10 cellular contexts compared by ENCODE assay signal in the genomic region with DNA sequence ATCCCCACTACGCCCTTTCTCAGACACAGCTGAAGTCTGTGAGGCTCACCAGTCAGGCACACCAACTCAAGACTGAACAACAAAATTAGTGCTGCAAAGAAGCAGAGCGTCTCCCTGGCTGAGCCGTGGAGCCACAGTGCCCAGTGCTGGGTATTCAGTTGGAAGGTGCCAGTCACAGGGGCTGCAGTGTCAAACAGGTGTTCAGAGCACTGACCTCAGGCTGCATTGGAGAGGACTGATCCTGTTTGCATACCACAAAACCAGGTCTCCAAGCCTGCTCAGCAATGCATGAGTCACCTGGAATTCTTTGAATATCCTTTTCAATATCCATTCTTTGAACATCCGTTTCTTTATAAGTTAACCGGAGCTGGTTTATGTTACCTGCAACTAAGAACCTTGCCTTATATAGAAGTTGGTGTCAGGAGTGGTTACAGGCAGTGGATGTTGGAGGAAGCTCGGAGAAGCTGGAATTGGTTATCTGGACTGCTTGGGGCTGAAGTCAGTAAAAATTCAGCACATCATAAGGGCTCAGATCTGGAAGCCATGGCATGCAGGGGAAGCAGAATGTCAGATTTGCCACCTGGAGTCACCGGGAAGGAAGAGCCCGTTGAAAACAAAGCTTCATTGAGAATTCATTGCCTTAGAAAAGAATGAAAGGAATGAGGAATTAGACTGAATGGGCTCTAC. TPM values are rescaled to one million over a fixed set of nuclear protein-coding genes. Genes with fewer than 3 reads are reported as not detected.
DNase-seq lines count a peak whose midpoint lies in the region; TF ChIP-seq lines count a peak whose summit lies in the region.
"Had no signal": no experiment of that assay in that cellular context is flagged by ENCODE, and none has a peak within 500 bp of the region (broad histone marks: within the 10 kb centered on the region; RNA-seq: fewer than 3 reads in every experiment).

No MANE protein-coding gene starts in this region.

- H3K9me3 ChIP-seq in colonic mucosa: no peaks in the 10 kb centered on the region
- H3K9me3 ChIP-seq: adrenal gland, gastroesophageal sphincter had no signal

- in situ Hi-C loops in GM13976 (cut with MboI; ENCODE audit: low sequenced_read_pairs, unreplicated experiment): no loop called here

- DNase-seq in GM13976 (ENCODE audit: low spot score) (peak; percentile 12), NCI-H2196 treated with DMSO at 0.1 percent for 48 hours (lab: John Stamatoyannopoulos, UW; ENCODE audit: unreplicated experiment) (peak; percentile 52), epithelial cell of proximal tubule (ENCODE audit: low read depth) (peak; percentile 76), posterior vena cava (ENCODE audit: low spot score) (peak; percentile 36), NCI-H82 treated with DMSO at 0.1 percent for 48 hours (lab: John Stamatoyannopoulos, UW; ENCODE audit: unreplicated experiment) (no peak), colonic mucosa (no peak), HUDEP-2 (lab: John Stamatoyannopoulos, UW; ENCODE audit: unreplicated experiment in 76 of 76) (no peak)
- no peak for DNase-seq in NK-92 treated with Interleukin-12 subunit alpha and Interleukin-12 subunit beta, amount 100 ng/mL, for 24 hours (lab: John Stamatoyannopoulos, UW)

- H3K4me1 ChIP-seq in colonic mucosa: no peaks in the 10 kb centered on the region
- H3K4me1 ChIP-seq: adrenal gland, gastroesophageal sphincter had no signal

- no peak overlapping the region for H3K9ac ChIP-seq in colonic mucosa (ENCODE audit: low read depth in 2 of 2, low read length in 2 of 2)

- TF ChIP-seq CTCF in GM13976 (IDR thresholded peaks at IDR 0.05; ENCODE audit: borderline replicate concordance, control extremely low read depth, extremely low read depth, insufficient read depth, missing control alignments) (no peak), epithelial cell of proximal tubule (conservative IDR thresholded peaks at IDR 0.05; ENCODE audit: low read depth, low read length) (no peak), colonic mucosa (IDR thresholded peaks at IDR 0.05) (no peak)

- H3K4me3 ChIP-seq in epithelial cell of proximal tubule (ENCODE audit: low read depth, low read length) (no peak overlapping the region), colonic mucosa (no peak overlapping the region)
- H3K4me3 ChIP-seq: adrenal gland, gastroesophageal sphincter had no signal

- intact Hi-C loops in posterior vena cava (cut with DNase I) (no loop called here), colonic mucosa (cut with DNase I) (no loop called here)

- no peaks in the 10 kb centered on the region for H3K27me3 ChIP-seq in colonic mucosa
- H3K27me3 ChIP-seq: adrenal gland had no signal

- H3K27ac ChIP-seq in colonic mucosa: no peak overlapping the region
- H3K27ac ChIP-seq: adrenal gland, gastroesophageal sphincter had no signal

- no peaks in the 10 kb centered on the region for H3K36me3 ChIP-seq in colonic mucosa
- H3K36me3 ChIP-seq: adrenal gland had no signal

RNA-seq across cellular contexts. Expression of gene PDGFB, which starts 30.3 kb away (rescaled TPM):
- 41.1 and 79.6 TPM in 2 replicates for total RNA-seq in epithelial cell of proximal tubule
- 1 to 10 TPM; 7.5 to 8.1 TPM for total RNA-seq in posterior vena cava
- 1 to 10 TPM; 1.9 to 5.6 TPM for total RNA-seq in colonic mucosa

Comparison
In these comparisons a context has a peak if more than half of its experiments do, and no peak if none do; other contexts are left out.
1. DNase-seq: peak in GM13976 (single experiment), NCI-H2196 treated with DMSO at 0.1 percent for 48 hours (single experiment), epithelial cell of proximal tubule (single experiment) and posterior vena cava (single experiment); none in NCI-H82 treated with DMSO at 0.1 percent for 48 hours (single experiment), colonic mucosa (single experiment), HUDEP-2 (0 of 76) and NK-92 treated with Interleukin-12 subunit alpha and Interleukin-12 subunit beta, amount 100 ng/mL, for 24 hours (single experiment).